In the genomic region with DNA sequence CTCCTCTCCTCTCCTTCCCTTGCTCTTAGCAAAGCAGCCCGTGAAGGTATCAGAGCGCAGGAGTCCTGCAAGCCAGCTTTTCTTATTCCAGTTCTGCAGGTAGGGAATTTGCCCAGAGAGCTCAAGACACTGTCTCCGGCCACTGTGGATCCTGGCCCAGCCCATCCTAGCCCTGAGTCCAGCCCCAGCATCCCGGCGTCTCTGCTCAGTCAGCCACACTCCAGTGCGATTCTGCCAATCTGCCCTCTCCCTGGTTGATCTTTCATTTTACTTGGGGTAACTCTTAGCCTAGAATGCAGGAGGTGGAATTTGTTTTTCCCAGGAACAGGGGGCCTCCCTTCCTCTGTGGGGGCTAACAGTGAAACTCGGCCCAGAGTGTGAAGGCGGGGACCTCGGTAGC, we compare ENCODE assay signal across 10 cellular contexts.
DNase-seq lines count a peak whose midpoint lies in the region; ATAC-seq and TF ChIP-seq lines count a peak whose summit lies in the region.
"Had no signal": no experiment of that assay in that cellular context is flagged by ENCODE, and none has a peak within 500 bp of the region (broad histone marks: within the 10 kb centered on the region; RNA-seq: fewer than 3 reads in every experiment).

No MANE protein-coding gene starts in this region.

- H2AFZ ChIP-seq in neuronal stem cell (ENCODE audit: low read length) = no peak overlapping the region

- no peak overlapping the region for H2BK120ac ChIP-seq in neuronal stem cell (ENCODE audit: low read depth, low read length)

- intact Hi-C loops in cardiac septum (cut with DNase I) (no loop called here), esophagus squamous epithelium (cut with DNase I) (no loop called here), vagina (cut with DNase I) (no loop called here)

- peaks cover 2% of the 10 kb centered on the region for H3K79me1 ChIP-seq in neuronal stem cell (ENCODE audit: low read depth, low read length)

- H3K4ac ChIP-seq in neuronal stem cell (ENCODE audit: low read length) = no peak overlapping the region

- peak overlapping the region; percentile 94 for H3K14ac ChIP-seq in neuronal stem cell (ENCODE audit: low read length)

- peak overlapping the region; percentile 24 for H2BK12ac ChIP-seq in neuronal stem cell (ENCODE audit: low read length)

- peak in 1 of 2 donors; percentile 6 for DNase-seq in cardiac muscle cell (ENCODE audit: low read depth in 1 of 2, low spot score in 1 of 2)
- DNase-seq in cardiac septum (ENCODE audit: low spot score) = no peak
- DNase-seq in esophagus squamous epithelium (lab: John Stamatoyannopoulos, UW) = no peak
- no peak for DNase-seq in neuronal stem cell (ENCODE audit: low spot score)
- no peak for DNase-seq in vagina (ENCODE audit: extremely low spot score in 2 of 2)
- no peak for DNase-seq in T-helper 2 cell
- no peak for DNase-seq in HT-29 (ENCODE audit: low spot score)
- DNase-seq: activated CD8-positive, alpha-beta T cell treated with anti-CD3 and anti-CD28 coated beads, Interleukin-2, amount 10 ng/mL, durations not matched to agents 7 days and 5 days; activated naive CD4-positive, alpha-beta T cell treated with anti-CD3 and anti-CD28 coated beads, Interleukin-2, amount 10 ng/mL, durations not matched to agents 7 days and 5 days had no signal

- no peak overlapping the region for H3K23ac ChIP-seq in neuronal stem cell (ENCODE audit: low read depth, low read length, poor library complexity)

- H2AK5ac ChIP-seq in neuronal stem cell (ENCODE audit: low read depth, low read length) = peak overlapping the region; percentile 82

- no peaks in the 10 kb centered on the region for H3K27me3 ChIP-seq in cardiac muscle cell
- no peaks in the 10 kb centered on the region for H3K27me3 ChIP-seq in esophagus squamous epithelium
- peaks cover 0 to 10% (median 0%) of the 10 kb centered on the region in 3 experiments for H3K27me3 ChIP-seq in neuronal stem cell (ENCODE audit: control insufficient read depth in 3 of 3, insufficient read depth in 3 of 3, low read depth in 1 of 3, low read length in 3 of 3)
- H3K27me3 ChIP-seq in vagina = no peaks in the 10 kb centered on the region

- TF ChIP-seq POLR2A in esophagus squamous epithelium (IDR thresholded peaks at IDR 0.05) (no peak), vagina (IDR thresholded peaks at IDR 0.05) (no peak)

- no peak overlapping the region for H2BK5ac ChIP-seq in neuronal stem cell (ENCODE audit: low read length)

- no peak for ATAC-seq in GM21360 (IDR thresholded peaks at IDR 0.05; ENCODE audit: unreplicated experiment)
- ATAC-seq: activated CD8-positive, alpha-beta T cell treated with anti-CD3 and anti-CD28 coated beads, Interleukin-2, amount 10 ng/mL, durations not matched to agents 7 days and 5 days had no signal

- 50 to 85% methylated on average over 6 of the region's 9 CpGs for WGBS in esophagus squamous epithelium, 2 donors
- no CpG with 5 or more reads among the region's 9 CpGs for WGBS in neuronal stem cell (ENCODE audit: extremely low coverage in 2 of 2, insufficient read length in 2 of 2, insufficient replicate concordance in 1 of 2), 2 donors

- TF ChIP-seq CTCF in cardiac muscle cell (IDR thresholded peaks at IDR 0.05; ENCODE audit: low read depth, low read length) (no peak), esophagus squamous epithelium (IDR thresholded peaks at IDR 0.05) (no peak), vagina (IDR thresholded peaks at IDR 0.05) (no peak)

- peak overlapping the region; percentile 15 for H3K18ac ChIP-seq in neuronal stem cell (ENCODE audit: low read length)

- H3K4me1 ChIP-seq in cardiac muscle cell (ENCODE audit: low read depth) = peaks cover 46% of the 10 kb centered on the region
- peaks cover 20 to 28% (median 21%) of the 10 kb centered on the region in 3 donors for H3K4me1 ChIP-seq in esophagus squamous epithelium
- H3K4me1 ChIP-seq in neuronal stem cell (ENCODE audit: control insufficient read depth in 2 of 2, insufficient read depth in 1 of 2, low read depth in 1 of 2, low read length in 2 of 2) = peaks cover 16 to 56% of the 10 kb centered on the region in 2 donors
- H3K4me1 ChIP-seq in vagina = peaks cover 31% of the 10 kb centered on the region

- peak overlapping the region; percentile 6 for H2BK15ac ChIP-seq in neuronal stem cell (ENCODE audit: low read length)

- H3K4me2 ChIP-seq in neuronal stem cell (ENCODE audit: insufficient read depth, low read length, poor library complexity, severe bottlenecking) = no peak overlapping the region

- H3K27ac ChIP-seq in cardiac muscle cell (peak overlapping the region; percentile 49), esophagus squamous epithelium (peak overlapping the region; percentile 56 to 77 (median 66)), neuronal stem cell (replicated peaks; ENCODE audit: low read length) (no peak overlapping the region), vagina (peak overlapping the region; percentile 91)

- H3K4me3 ChIP-seq in cardiac muscle cell (no peak overlapping the region), esophagus squamous epithelium (peak overlapping the region in 2 of 4 donors; percentile 20 to 43), neuronal stem cell (ENCODE audit: low read length in 2 of 2) (no peak overlapping the region), vagina (no peak overlapping the region)

- H3K9me3 ChIP-seq in cardiac muscle cell (ENCODE audit: low read depth) (no peaks in the 10 kb centered on the region), esophagus squamous epithelium (no peaks in the 10 kb centered on the region), neuronal stem cell (replicated peaks in 1 of 2; ENCODE audit: control insufficient read depth in 2 of 2, insufficient read depth in 1 of 2, low read depth in 1 of 2, low read length in 2 of 2) (no peaks in the 10 kb centered on the region), vagina (no peaks in the 10 kb centered on the region)

- no peak overlapping the region for H3K9ac ChIP-seq in neuronal stem cell (ENCODE audit: low read depth, low read length, poor library complexity)

- no peak overlapping the region for H4K91ac ChIP-seq in neuronal stem cell (ENCODE audit: low read depth, low read length, poor library complexity)

- H3K36me3 ChIP-seq in cardiac muscle cell (no peaks in the 10 kb centered on the region), esophagus squamous epithelium (no peaks in the 10 kb centered on the region), neuronal stem cell (replicated peaks in 1 of 2; ENCODE audit: control insufficient read depth in 2 of 2, insufficient read depth in 2 of 2, low read length in 2 of 2) (no peaks in the 10 kb centered on the region), vagina (no peaks in the 10 kb centered on the region)

- no peak overlapping the region for H4K8ac ChIP-seq in neuronal stem cell (ENCODE audit: low read depth, low read length)
